Comparison of ENCODE assay signal across 20 cellular contexts in the genomic region with DNA sequence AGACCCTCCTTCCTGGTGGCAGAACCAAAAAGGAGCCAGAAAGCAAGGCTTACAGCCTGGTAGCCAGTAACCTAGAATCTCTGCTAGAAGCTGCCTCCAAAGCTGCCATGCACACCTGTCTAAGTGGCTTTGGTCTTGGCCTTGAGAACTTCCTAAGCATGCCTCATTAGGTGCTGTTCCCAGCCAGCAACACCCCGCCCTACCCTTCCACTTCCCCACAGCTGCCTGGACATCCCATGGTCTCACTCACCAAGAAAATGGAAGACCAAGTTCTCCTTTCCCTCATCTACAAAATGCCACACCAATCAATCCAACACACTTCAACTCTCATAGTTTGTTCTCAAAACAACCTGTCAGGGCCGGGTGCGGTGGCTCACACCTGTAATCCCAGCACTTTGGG. TPM values are rescaled to one million over a fixed set of nuclear protein-coding genes. Genes with fewer than 3 reads are reported as not detected.
A peak's percentile ranks its signal among the peaks of the same experiment; 100 is the strongest.
DNase-seq lines count a peak whose midpoint lies in the region; ATAC-seq and TF ChIP-seq lines count a peak whose summit lies in the region.
"Had no signal": no experiment of that assay in that cellular context is flagged by ENCODE, and none has a peak within 500 bp of the region (broad histone marks: within the 10 kb centered on the region; RNA-seq: fewer than 3 reads in every experiment).

No MANE protein-coding gene starts in this region.

- ATAC-seq in HG02610 (IDR thresholded peaks at IDR 0.05; ENCODE audit: unreplicated experiment) (no peak), HG03571 (IDR thresholded peaks at IDR 0.05; ENCODE audit: unreplicated experiment) (no peak)

- no peak for DNase-seq in endothelial cell (ENCODE audit: low spot score)
- DNase-seq in osteoblast (ENCODE audit: insufficient read length, low spot score, missing footprints), result no peak
- no peak for DNase-seq in hypothalamus (lab: John Stamatoyannopoulos, UW)
- DNase-seq: activated effector memory CD4-positive, alpha-beta T cell treated with anti-CD3 and anti-CD28 coated beads, Interleukin-2, amount 50 U/mL, for 16 hours; anterior cingulate cortex; DMS79 treated with DMSO at 0.1 percent for 48 hours; endodermal cell; KG1; NCI-H524; nephron progenitor cell; OCI-M1; stimulated activated CD4-positive, alpha-beta T cell treated with anti-CD3 and anti-CD28 coated beads, Interleukin-12 subunit alpha, Interleukin-12 subunit beta, amount 100 ng/mL, for 4 hours; stimulated activated CD8-positive, alpha-beta memory T cell treated with anti-CD3 and anti-CD28 coated beads, Interleukin-4, amount 100 ng/mL, for 48 hours had no signal

- peaks cover 0 to 87% (median 72%) of the 10 kb centered on the region in 11 experiments; a peak in 18 of 22 replicates for H3K36me3 ChIP-seq in BLaER1 treated with 17β-estradiol and CSF1 and Interleukin-3, amounts not matched to agents 10 nM and 100 nM
- H3K36me3 ChIP-seq in KOPT-K1 (ENCODE audit: insufficient read depth, low read length) (peaks cover 21% of the 10 kb centered on the region), neutrophil (no peaks in the 10 kb centered on the region), osteoblast (ENCODE audit: insufficient read depth, low read length) (no peaks in the 10 kb centered on the region)

- H3K36me3 Mint-ChIP-seq in endothelial cell (ENCODE audit: low read depth, unreplicated experiment), result peaks cover 4% of the 10 kb centered on the region

- peaks cover 63 to 86% (median 77%) of the 10 kb centered on the region in 10 experiments for H3K4me1 ChIP-seq in BLaER1 treated with 17β-estradiol and CSF1 and Interleukin-3, amounts not matched to agents 10 nM and 100 nM
- H3K4me1 ChIP-seq in neutrophil (ENCODE audit: control insufficient read depth in 1 of 2, insufficient read depth in 1 of 2, low read depth in 1 of 2, low read length in 1 of 2), result peaks cover 90 to 95% of the 10 kb centered on the region in 2 experiments
- H3K4me1 ChIP-seq in osteoblast (ENCODE audit: insufficient read depth, low read length), result peaks cover 26% of the 10 kb centered on the region

- no peaks in the 10 kb centered on the region for H3K9me3 ChIP-seq in BLaER1 treated with 17β-estradiol and CSF1 and Interleukin-3, amounts not matched to agents 10 nM and 100 nM (replicated peaks in 1 of 11)
- H3K9me3 ChIP-seq in KOPT-K1 (ENCODE audit: insufficient read depth, low read length, poor library complexity, severe bottlenecking) (no peaks in the 10 kb centered on the region), neutrophil (no peaks in the 10 kb centered on the region), osteoblast (ENCODE audit: low read depth, low read length) (no peaks in the 10 kb centered on the region)

- peak overlapping the region in 10 of 11 experiments; percentile 13 to 99 (median 94); a peak in 19 of 22 replicates for H3K4me2 ChIP-seq in BLaER1 treated with 17β-estradiol and CSF1 and Interleukin-3, amounts not matched to agents 10 nM and 100 nM
- H3K4me2 ChIP-seq in osteoblast (ENCODE audit: insufficient read depth, low read length), result no peak overlapping the region

- no peaks in the 10 kb centered on the region for H3K27me3 ChIP-seq in BLaER1 treated with 17β-estradiol and CSF1 and Interleukin-3, amounts not matched to agents 10 nM and 100 nM
- H3K27me3 ChIP-seq in neutrophil, result no peaks in the 10 kb centered on the region
- no peaks in the 10 kb centered on the region for H3K27me3 ChIP-seq in osteoblast (ENCODE audit: insufficient read depth, low read length)

- H2AFZ ChIP-seq in osteoblast (ENCODE audit: low read length), result no peak overlapping the region

- H3K79me2 ChIP-seq in osteoblast (ENCODE audit: insufficient read depth, low read length), result peaks cover 93% of the 10 kb centered on the region

- peak overlapping the region in 6 of 10 experiments; percentile 92 to 99 (median 98); a peak in 13 of 20 replicates for H3K4me3 ChIP-seq in BLaER1 treated with 17β-estradiol and CSF1 and Interleukin-3, amounts not matched to agents 10 nM and 100 nM
- H3K4me3 ChIP-seq in neutrophil (ENCODE audit: low read depth in 1 of 2, low read length in 1 of 2) (peak overlapping the region; percentile 9 to 12), osteoblast (ENCODE audit: insufficient read depth, low read length) (no peak overlapping the region)

- peak overlapping the region; percentile 33 for H3K27ac Mint-ChIP-seq in endothelial cell (ENCODE audit: unreplicated experiment)
- H3K27ac Mint-ChIP-seq: endodermal cell; nephron progenitor cell; T-helper 1 cell treated with Interleukin-12 subunit alpha and Interleukin-12 subunit beta and Interleukin-4 antibody, amounts not matched to agents 30 μg/mL and 1 μg/mL, for 36 hours had no signal

- H3K27me3 Mint-ChIP-seq in endothelial cell (ENCODE audit: unreplicated experiment), result peaks cover 8% of the 10 kb centered on the region

- H4K20me1 ChIP-seq in BLaER1 treated with 17β-estradiol and CSF1 and Interleukin-3, amounts not matched to agents 10 nM and 100 nM, result peaks cover 91 to 92% (median 92%) of the 10 kb centered on the region in 11 experiments
- peaks cover 73% of the 10 kb centered on the region for H4K20me1 ChIP-seq in osteoblast (ENCODE audit: insufficient read depth, low read length)

- H3K9ac ChIP-seq in BLaER1 treated with 17β-estradiol and CSF1 and Interleukin-3, amounts not matched to agents 10 nM and 100 nM, result peak overlapping the region in 4 of 11 experiments; percentile 32 to 97 (median 96); a peak in 5 of 22 replicates

- peak overlapping the region; percentile 44 for H3K4me3 Mint-ChIP-seq in endothelial cell (ENCODE audit: unreplicated experiment)
- H3K4me3 Mint-ChIP-seq: endodermal cell; nephron progenitor cell; T-helper 1 cell treated with Interleukin-12 subunit alpha and Interleukin-12 subunit beta and Interleukin-4 antibody, amounts not matched to agents 30 μg/mL and 1 μg/mL, for 36 hours had no signal

- TF ChIP-seq CTCF in endothelial cell (IDR thresholded peaks at IDR 0.05; ENCODE audit: unreplicated experiment), result no peak
- no peak for TF ChIP-seq CTCF in neutrophil (IDR thresholded peaks at IDR 0.05)
- TF ChIP-seq CTCF in osteoblast (IDR thresholded peaks at IDR 0.05; ENCODE audit: extremely low read depth, low read depth, low read length), result no peak

- peak overlapping the region in 4 of 11 experiments; percentile 4 to 93 (median 88); a peak in 4 of 22 replicates for H3K27ac ChIP-seq in BLaER1 treated with 17β-estradiol and CSF1 and Interleukin-3, amounts not matched to agents 10 nM and 100 nM
- H3K27ac ChIP-seq in KOPT-K1 (ENCODE audit: low read depth, low read length, poor library complexity, severe bottlenecking) (peak overlapping the region; percentile 81), neutrophil (peak overlapping the region; percentile 45), osteoblast (ENCODE audit: low read depth, low read length) (no peak overlapping the region)
- H3K27ac ChIP-seq: VCaP had no signal

- peaks cover 21% of the 10 kb centered on the region for H3K4me1 Mint-ChIP-seq in endothelial cell (ENCODE audit: unreplicated experiment)

- no peaks in the 10 kb centered on the region for H3K9me3 Mint-ChIP-seq in endothelial cell (ENCODE audit: unreplicated experiment)
- H3K9me3 Mint-ChIP-seq: endodermal cell; nephron progenitor cell; T-helper 1 cell treated with Interleukin-12 subunit alpha and Interleukin-12 subunit beta and Interleukin-4 antibody, amounts not matched to agents 30 μg/mL and 1 μg/mL, for 36 hours had no signal

RNA-seq across cellular contexts. Expression of gene PSAP, which starts 4.2 kb away (rescaled TPM):
- total RNA-seq in endothelial cell (ENCODE audit: unreplicated experiment), result 676 TPM
- 1,248 and 1,391 TPM in 2 replicates for total RNA-seq in osteoblast
